ENCODE assay signal across 1 cellular context in the genomic region with DNA sequence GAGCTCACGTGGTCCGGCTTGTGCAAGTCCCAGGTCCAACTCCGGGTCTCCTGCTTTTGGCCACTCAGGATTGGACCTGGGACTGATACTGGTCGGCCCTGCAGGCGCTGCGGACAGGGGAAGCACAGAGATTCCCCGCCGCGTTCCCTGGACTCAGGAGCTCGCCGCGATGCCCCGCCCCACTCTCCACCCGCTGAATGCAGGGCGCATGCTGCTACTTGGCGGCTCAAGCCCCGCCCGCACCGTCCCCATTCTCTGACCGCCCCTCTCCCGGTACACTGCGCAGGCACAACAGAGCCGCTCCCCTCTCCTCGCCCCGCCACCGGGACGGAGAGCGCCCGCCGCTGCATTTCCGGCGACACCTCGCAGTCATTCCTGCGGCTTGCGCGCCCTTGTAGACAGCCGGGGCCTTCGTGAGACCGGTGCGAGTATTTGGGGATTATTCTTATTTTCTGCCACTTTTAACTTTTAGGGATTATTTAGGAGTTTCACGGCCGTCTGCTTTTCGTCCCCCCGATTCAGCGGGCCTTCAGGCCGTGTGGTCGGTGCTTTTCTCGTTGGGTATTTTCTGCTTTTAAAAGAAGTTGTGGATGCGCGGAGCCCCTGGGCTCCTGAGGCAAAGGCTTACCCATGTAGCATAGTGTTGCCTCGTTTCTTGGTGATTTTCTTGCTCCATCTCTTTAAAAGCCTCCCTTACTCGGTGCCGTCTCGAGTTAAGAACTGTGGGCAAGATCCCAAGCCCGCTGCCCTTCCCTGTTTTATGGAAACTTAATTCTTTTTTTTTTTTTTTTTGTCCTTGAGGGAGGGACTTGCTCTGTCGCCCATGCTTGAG.
A peak's percentile ranks its signal among the peaks of the same experiment; 100 is the strongest.
TF ChIP-seq lines count a peak whose summit lies in the region.

A gene (plus strand): TSS at position 251 of the 832 bp plus-strand sequence. CDS start 1,544 bp downstream, outside the sequence.

TF ChIP-seq in K562, 482 proteins besides CTCF, POLR2A, EP300 and RAD21 (continued from another document and continues in another):
- TF ChIP-seq, protein P1, sequence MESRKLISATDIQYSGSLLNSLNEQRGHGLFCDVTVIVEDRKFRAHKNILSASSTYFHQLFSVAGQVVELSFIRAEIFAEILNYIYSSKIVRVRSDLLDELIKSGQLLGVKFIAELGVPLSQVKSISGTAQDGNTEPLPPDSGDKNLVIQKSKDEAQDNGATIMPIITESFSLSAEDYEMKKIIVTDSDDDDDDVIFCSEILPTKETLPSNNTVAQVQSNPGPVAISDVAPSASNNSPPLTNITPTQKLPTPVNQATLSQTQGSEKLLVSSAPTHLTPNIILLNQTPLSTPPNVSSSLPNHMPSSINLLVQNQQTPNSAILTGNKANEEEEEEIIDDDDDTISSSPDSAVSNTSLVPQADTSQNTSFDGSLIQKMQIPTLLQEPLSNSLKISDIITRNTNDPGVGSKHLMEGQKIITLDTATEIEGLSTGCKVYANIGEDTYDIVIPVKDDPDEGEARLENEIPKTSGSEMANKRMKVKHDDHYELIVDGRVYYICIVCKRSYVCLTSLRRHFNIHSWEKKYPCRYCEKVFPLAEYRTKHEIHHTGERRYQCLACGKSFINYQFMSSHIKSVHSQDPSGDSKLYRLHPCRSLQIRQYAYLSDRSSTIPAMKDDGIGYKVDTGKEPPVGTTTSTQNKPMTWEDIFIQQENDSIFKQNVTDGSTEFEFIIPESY (CRISPR knock-in tag; IDR thresholded peaks at IDR 0.05): peak; percentile 71
- TF ChIP-seq, protein P2, sequence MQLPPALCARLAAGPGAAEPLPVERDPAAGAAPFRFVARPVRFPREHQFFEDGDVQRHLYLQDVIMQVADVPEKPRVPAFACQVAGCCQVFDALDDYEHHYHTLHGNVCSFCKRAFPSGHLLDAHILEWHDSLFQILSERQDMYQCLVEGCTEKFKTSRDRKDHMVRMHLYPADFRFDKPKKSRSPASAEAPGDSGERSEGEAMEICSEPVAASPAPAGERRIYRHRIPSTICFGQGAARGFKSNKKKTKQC (CRISPR knock-in tag; IDR thresholded peaks at IDR 0.05): peak; percentile 65; the same call in 1 of the 2 replicates
- TF ChIP-seq ZBTB17 (CRISPR knock-in tag; IDR thresholded peaks at IDR 0.05) (peak; percentile 42; the same call in 1 of the 2 replicates), DMBX1 (CRISPR knock-in tag; IDR thresholded peaks at IDR 0.05; ENCODE audit: borderline replicate concordance) (no peak), STAT5B (CRISPR knock-in tag; IDR thresholded peaks at IDR 0.05) (no peak), FOXP1 (CRISPR knock-in tag; IDR thresholded peaks at IDR 0.05) (no peak; the same call in 1 of the 2 replicates), ZNF311 (CRISPR knock-in tag; IDR thresholded peaks at IDR 0.05) (no peak), ZNF239 (CRISPR knock-in tag; IDR thresholded peaks at IDR 0.05) (no peak), CBFA2T2 (conservative IDR thresholded peaks at IDR 0.05) (0 out of 2 replicates have a peak, but pooled peaks have one; percentile 30), HNRNPLL (IDR thresholded peaks at IDR 0.05; ENCODE audit: low read depth, low read length, poor library complexity, severe bottlenecking) (peak; percentile 83), GATAD2A (IDR thresholded peaks at IDR 0.05) (no peak), SNRNP70 (optimal IDR thresholded peaks at IDR 0.05; ENCODE audit: low read depth, low read length) (no peak), ATF7 (IDR thresholded peaks at IDR 0.05) (peak; percentile 74), ZNF780A (CRISPR knock-in tag; IDR thresholded peaks at IDR 0.05) (no peak), MECOM (CRISPR knock-in tag; IDR thresholded peaks at IDR 0.05) (no peak), ZNF707 (CRISPR knock-in tag; conservative IDR thresholded peaks at IDR 0.05) (no peak), MAZ (CRISPR knock-in tag; conservative IDR thresholded peaks at IDR 0.05 in 1 of 2, IDR thresholded peaks at IDR 0.05 in 1 of 2) (peak; percentile 96 to 99), ARID1B (IDR thresholded peaks at IDR 0.05) (peak; percentile 52), ZNF347 (CRISPR knock-in tag; IDR thresholded peaks at IDR 0.05; ENCODE audit: low read depth) (no peak), POLR2AphosphoS5 (IDR thresholded peaks at IDR 0.05; ENCODE audit: control insufficient read depth, insufficient read depth, low read depth, low read length) (peak; percentile 86), ARNT (IDR thresholded peaks at IDR 0.05) (no peak; a peak in 1 of 4 replicates), RB1 (IDR thresholded peaks at IDR 0.05; ENCODE audit: low read depth) (peak; percentile 75; the same call in 1 of the 2 replicates), MCM5 (IDR thresholded peaks at IDR 0.05; ENCODE audit: low read depth) (no peak), CBX2 (IDR thresholded peaks at IDR 0.05; ENCODE audit: insufficient read depth, low read length, poor library complexity, severe bottlenecking) (no peak), CREM (IDR thresholded peaks at IDR 0.05; ENCODE audit: low read depth) (peak; percentile 61; the same call in 1 of the 2 replicates), SREBF2 (CRISPR knock-in tag; IDR thresholded peaks at IDR 0.05) (no peak), TAF7 (tag; IDR thresholded peaks at IDR 0.05) (peak; percentile 90), ZFP1 (CRISPR knock-in tag; IDR thresholded peaks at IDR 0.05) (no peak)
- TF ChIP-seq, protein P3, sequence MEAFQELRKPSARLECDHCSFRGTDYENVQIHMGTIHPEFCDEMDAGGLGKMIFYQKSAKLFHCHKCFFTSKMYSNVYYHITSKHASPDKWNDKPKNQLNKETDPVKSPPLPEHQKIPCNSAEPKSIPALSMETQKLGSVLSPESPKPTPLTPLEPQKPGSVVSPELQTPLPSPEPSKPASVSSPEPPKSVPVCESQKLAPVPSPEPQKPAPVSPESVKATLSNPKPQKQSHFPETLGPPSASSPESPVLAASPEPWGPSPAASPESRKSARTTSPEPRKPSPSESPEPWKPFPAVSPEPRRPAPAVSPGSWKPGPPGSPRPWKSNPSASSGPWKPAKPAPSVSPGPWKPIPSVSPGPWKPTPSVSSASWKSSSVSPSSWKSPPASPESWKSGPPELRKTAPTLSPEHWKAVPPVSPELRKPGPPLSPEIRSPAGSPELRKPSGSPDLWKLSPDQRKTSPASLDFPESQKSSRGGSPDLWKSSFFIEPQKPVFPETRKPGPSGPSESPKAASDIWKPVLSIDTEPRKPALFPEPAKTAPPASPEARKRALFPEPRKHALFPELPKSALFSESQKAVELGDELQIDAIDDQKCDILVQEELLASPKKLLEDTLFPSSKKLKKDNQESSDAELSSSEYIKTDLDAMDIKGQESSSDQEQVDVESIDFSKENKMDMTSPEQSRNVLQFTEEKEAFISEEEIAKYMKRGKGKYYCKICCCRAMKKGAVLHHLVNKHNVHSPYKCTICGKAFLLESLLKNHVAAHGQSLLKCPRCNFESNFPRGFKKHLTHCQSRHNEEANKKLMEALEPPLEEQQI (IDR thresholded peaks at IDR 0.05): no peak
- TF ChIP-seq, protein P4, sequence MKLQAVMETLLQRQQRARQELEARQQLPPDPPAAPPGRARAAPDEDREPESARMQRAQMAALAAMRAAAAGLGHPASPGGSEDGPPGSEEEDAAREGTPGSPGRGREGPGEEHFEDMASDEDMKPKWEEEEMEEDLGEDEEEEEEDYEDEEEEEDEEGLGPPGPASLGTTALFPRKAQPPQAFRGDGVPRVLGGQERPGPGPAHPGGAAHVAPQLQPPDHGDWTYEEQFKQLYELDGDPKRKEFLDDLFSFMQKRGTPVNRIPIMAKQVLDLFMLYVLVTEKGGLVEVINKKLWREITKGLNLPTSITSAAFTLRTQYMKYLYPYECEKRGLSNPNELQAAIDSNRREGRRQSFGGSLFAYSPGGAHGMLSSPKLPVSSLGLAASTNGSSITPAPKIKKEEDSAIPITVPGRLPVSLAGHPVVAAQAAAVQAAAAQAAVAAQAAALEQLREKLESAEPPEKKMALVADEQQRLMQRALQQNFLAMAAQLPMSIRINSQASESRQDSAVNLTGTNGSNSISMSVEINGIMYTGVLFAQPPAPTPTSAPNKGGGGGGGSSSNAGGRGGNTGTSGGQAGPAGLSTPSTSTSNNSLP (IDR thresholded peaks at IDR 0.05; ENCODE audit: borderline replicate concordance, low read depth, low read length): no peak
- TF ChIP-seq, protein P5, sequence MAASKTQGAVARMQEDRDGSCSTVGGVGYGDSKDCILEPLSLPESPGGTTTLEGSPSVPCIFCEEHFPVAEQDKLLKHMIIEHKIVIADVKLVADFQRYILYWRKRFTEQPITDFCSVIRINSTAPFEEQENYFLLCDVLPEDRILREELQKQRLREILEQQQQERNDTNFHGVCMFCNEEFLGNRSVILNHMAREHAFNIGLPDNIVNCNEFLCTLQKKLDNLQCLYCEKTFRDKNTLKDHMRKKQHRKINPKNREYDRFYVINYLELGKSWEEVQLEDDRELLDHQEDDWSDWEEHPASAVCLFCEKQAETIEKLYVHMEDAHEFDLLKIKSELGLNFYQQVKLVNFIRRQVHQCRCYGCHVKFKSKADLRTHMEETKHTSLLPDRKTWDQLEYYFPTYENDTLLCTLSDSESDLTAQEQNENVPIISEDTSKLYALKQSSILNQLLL (CRISPR knock-in tag; IDR thresholded peaks at IDR 0.05; ENCODE audit: borderline replicate concordance): no peak
- TF ChIP-seq, protein P6, sequence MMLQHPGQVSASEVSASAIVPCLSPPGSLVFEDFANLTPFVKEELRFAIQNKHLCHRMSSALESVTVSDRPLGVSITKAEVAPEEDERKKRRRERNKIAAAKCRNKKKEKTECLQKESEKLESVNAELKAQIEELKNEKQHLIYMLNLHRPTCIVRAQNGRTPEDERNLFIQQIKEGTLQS (IDR thresholded peaks at IDR 0.05): no peak; the same call in 1 of the 2 replicates
- TF ChIP-seq, protein P6 (CRISPR knock-in tag; conservative IDR thresholded peaks at IDR 0.05): no peak
- TF ChIP-seq, protein P7, sequence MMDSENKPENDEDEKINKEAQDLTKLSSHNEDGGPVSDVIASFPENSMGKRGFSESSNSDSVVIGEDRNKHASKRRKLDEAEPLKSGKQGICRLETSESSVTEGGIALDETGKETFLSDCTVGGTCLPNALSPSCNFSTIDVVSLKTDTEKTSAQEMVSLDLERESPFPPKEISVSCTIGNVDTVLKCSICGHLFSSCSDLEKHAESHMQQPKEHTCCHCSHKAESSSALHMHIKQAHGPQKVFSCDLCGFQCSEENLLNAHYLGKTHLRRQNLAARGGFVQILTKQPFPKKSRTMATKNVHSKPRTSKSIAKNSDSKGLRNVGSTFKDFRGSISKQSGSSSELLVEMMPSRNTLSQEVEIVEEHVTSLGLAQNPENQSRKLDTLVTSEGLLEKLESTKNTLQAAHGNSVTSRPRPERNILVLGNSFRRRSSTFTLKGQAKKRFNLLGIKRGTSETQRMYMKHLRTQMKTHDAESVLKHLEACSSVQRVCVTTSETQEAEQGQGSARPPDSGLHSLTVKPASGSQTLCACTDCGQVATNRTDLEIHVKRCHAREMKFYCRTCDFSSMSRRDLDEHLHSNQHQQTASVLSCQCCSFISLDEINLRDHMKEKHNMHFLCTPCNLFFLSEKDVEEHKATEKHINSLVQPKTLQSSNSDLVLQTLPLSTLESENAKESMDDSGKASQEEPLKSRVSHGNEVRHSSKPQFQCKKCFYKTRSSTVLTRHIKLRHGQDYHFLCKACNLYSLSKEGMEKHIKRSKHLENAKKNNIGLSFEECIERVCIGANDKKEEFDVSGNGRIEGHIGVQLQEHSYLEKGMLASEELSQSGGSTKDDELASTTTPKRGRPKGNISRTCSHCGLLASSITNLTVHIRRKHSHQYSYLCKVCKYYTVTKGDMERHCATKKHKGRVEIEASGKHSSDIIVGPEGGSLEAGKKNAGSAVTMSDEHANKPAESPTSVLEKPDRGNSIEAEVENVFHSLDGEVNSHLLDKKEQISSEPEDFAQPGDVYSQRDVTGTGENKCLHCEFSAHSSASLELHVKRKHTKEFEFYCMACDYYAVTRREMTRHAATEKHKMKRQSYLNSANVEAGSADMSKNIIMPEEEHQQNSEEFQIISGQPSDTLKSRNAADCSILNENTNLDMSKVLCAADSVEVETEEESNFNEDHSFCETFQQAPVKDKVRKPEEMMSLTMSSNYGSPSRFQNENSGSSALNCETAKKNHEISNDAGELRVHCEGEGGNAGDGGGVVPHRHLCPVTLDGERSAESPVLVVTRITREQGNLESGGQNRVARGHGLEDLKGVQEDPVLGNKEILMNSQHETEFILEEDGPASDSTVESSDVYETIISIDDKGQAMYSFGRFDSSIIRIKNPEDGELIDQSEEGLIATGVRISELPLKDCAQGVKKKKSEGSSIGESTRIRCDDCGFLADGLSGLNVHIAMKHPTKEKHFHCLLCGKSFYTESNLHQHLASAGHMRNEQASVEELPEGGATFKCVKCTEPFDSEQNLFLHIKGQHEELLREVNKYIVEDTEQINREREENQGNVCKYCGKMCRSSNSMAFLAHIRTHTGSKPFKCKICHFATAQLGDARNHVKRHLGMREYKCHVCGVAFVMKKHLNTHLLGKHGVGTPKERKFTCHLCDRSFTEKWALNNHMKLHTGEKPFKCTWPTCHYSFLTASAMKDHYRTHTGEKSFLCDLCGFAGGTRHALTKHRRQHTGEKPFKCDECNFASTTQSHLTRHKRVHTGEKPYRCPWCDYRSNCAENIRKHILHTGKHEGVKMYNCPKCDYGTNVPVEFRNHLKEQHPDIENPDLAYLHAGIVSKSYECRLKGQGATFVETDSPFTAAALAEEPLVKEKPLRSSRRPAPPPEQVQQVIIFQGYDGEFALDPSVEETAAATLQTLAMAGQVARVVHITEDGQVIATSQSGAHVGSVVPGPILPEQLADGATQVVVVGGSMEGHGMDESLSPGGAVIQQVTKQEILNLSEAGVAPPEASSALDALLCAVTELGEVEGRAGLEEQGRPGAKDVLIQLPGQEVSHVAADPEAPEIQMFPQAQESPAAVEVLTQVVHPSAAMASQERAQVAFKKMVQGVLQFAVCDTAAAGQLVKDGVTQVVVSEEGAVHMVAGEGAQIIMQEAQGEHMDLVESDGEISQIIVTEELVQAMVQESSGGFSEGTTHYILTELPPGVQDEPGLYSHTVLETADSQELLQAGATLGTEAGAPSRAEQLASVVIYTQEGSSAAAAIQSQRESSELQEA (IDR thresholded peaks at IDR 0.05; ENCODE audit: low read depth): 0 out of 2 replicates have a peak, but pooled peaks have one; percentile 9
- TF ChIP-seq, protein P8, sequence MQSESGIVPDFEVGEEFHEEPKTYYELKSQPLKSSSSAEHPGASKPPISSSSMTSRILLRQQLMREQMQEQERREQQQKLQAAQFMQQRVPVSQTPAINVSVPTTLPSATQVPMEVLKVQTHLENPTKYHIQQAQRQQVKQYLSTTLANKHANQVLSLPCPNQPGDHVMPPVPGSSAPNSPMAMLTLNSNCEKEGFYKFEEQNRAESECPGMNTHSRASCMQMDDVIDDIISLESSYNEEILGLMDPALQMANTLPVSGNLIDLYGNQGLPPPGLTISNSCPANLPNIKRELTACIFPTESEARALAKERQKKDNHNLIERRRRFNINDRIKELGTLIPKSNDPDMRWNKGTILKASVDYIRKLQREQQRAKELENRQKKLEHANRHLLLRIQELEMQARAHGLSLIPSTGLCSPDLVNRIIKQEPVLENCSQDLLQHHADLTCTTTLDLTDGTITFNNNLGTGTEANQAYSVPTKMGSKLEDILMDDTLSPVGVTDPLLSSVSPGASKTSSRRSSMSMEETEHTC (IDR thresholded peaks at IDR 0.05): peak; percentile 39; the same call in 1 of the 2 replicates
- TF ChIP-seq, protein P9, sequence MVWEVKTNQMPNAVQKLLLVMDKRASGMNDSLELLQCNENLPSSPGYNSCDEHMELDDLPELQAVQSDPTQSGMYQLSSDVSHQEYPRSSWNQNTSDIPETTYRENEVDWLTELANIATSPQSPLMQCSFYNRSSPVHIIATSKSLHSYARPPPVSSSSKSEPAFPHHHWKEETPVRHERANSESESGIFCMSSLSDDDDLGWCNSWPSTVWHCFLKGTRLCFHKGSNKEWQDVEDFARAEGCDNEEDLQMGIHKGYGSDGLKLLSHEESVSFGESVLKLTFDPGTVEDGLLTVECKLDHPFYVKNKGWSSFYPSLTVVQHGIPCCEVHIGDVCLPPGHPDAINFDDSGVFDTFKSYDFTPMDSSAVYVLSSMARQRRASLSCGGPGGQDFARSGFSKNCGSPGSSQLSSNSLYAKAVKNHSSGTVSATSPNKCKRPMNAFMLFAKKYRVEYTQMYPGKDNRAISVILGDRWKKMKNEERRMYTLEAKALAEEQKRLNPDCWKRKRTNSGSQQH (CRISPR knock-in tag; IDR thresholded peaks at IDR 0.05): no peak
